Comparison of ENCODE assay signal across 8 cellular contexts in the genomic region with DNA sequence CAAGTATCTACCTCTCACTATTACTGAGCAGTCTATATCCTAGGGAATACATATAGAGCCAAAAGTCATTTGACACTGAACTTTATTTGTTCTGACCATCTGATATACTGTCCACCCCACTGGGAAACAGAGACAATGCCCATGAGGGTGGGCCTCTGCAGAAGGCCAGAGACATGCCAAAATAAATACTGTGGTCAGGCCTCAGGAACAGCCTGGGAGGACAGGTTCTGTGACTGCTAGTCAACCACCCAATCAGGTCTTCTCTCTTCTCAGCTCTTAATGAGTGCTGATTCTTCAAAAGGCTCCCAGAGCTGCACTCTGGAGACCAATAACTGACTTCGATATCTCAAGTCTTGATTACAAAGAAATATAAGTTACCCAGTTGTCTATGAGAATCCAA. TPM values are rescaled to one million over a fixed set of nuclear protein-coding genes. Genes with fewer than 3 reads are reported as not detected.
DNase-seq lines count a peak whose midpoint lies in the region; ATAC-seq and TF ChIP-seq lines count a peak whose summit lies in the region.

No MANE protein-coding gene starts in this region.

- H3K9me3 ChIP-seq in uterus, result no peaks in the 10 kb centered on the region

- peak overlapping the region; percentile 19 for H3K4me3 Mint-ChIP-seq in chondrocyte (ENCODE audit: unreplicated experiment)

- TF ChIP-seq CTCF in chondrocyte (IDR thresholded peaks at IDR 0.05), result no peak
- TF ChIP-seq CTCF in uterus (IDR thresholded peaks at IDR 0.05), result no peak

- H3K4me1 Mint-ChIP-seq in chondrocyte (ENCODE audit: low read depth), result peaks cover 51% of the 10 kb centered on the region

- DNase-seq in NCI-H1092 treated with DMSO at 0.1 percent for 48 hours (lab: John Stamatoyannopoulos, UW), result peak; percentile 46
- no peak for DNase-seq in NCI-H1092 (lab: John Stamatoyannopoulos, UW)
- no peak for DNase-seq in chondrocyte (ENCODE audit: low spot score)
- DNase-seq in mucosa of gallbladder (ENCODE audit: low spot score), result peak; percentile 31
- DNase-seq in uterus, result no peak
- DNase-seq in NK-92 treated with Interleukin-12 subunit alpha and Interleukin-12 subunit beta, amount 100 ng/mL, for 24 hours (lab: John Stamatoyannopoulos, UW), result no peak
- DNase-seq in foreskin melanocyte, result no peak

- intact Hi-C loops in uterus (cut with DNase I; ENCODE audit: low total_unique reads), result loop anchor here (10.0 kb wide), 1 partner anchor 124 kb away; no protein-coding TSS in a partner anchor

- H3K27me3 Mint-ChIP-seq in chondrocyte (ENCODE audit: low read depth), result no peaks in the 10 kb centered on the region

- no peak overlapping the region for H3K4me3 ChIP-seq in uterus

- no peak for ATAC-seq in HG03175 (IDR thresholded peaks at IDR 0.05; ENCODE audit: unreplicated experiment)

- peaks cover 5 to 8% of the 10 kb centered on the region in 2 donors for H3K4me1 ChIP-seq in uterus

- no peaks in the 10 kb centered on the region for H3K27me3 ChIP-seq in uterus

- H3K27ac ChIP-seq in uterus, result peak overlapping the region; percentile 95 to 96

- no peak for TF ChIP-seq POLR2A in uterus (IDR thresholded peaks at IDR 0.05)

- no peaks in the 10 kb centered on the region for H3K36me3 ChIP-seq in uterus

- no peaks in the 10 kb centered on the region for H3K9me3 Mint-ChIP-seq in chondrocyte (ENCODE audit: low read depth)

- H3K27ac Mint-ChIP-seq in chondrocyte (ENCODE audit: unreplicated experiment), result peak overlapping the region; percentile 96

- H3K36me3 Mint-ChIP-seq in chondrocyte (ENCODE audit: low read depth), result peaks cover 3% of the 10 kb centered on the region

RNA-seq across cellular contexts. Expression of a gene that starts 5.5 kb away (rescaled TPM):
- total RNA-seq in chondrocyte (not detected in 3 replicates), mucosa of gallbladder (2.7 TPM), uterus (1 to 10 TPM in 3 of 4 donors, under 1 TPM in 1; 0.77 to 8.8 (median 5.4) TPM)

RNA-seq across cellular contexts. Expression of a gene that starts 18.7 kb away (rescaled TPM):
- 23.5 to 39.9 TPM (median 25.7 TPM) in 3 replicates for total RNA-seq in chondrocyte
- total RNA-seq in mucosa of gallbladder, result 3.2 TPM
- total RNA-seq in uterus, result 10 to 100 TPM in 1 of 4 donors, 1 to 10 TPM in 3; 2.7 to 19.9 (median 4.0) TPM

RNA-seq across cellular contexts. Expression of a gene that starts 27.4 kb away (rescaled TPM):
- 28.3 to 29.9 TPM (median 28.5 TPM) in 3 replicates for total RNA-seq in chondrocyte
- 35.1 TPM for total RNA-seq in mucosa of gallbladder
- total RNA-seq in uterus, result 10 to 100 TPM; 26.1 to 46.3 (median 36.0) TPM

RNA-seq across cellular contexts. Expression of a gene that starts 32.3 kb away (rescaled TPM):
- total RNA-seq in chondrocyte, result 57.1 to 58.5 TPM (median 57.1 TPM) in 3 replicates
- total RNA-seq in mucosa of gallbladder, result 36.5 TPM
- 10 to 100 TPM; 10.2 to 88.6 (median 24.5) TPM for total RNA-seq in uterus

RNA-seq across cellular contexts. Expression of a gene that starts 36.1 kb away (rescaled TPM):
- total RNA-seq in chondrocyte (86.8 to 121 TPM (median 90.5 TPM) in 3 replicates), mucosa of gallbladder (99.8 TPM), uterus (100 to 1,000 TPM; 118 to 226 (median 146) TPM)

Comparison
In these comparisons a context has a peak if more than half of its experiments do, and no peak if none do; other contexts are left out.
1. DNase-seq: peak in NCI-H1092 treated with DMSO at 0.1 percent for 48 hours (single experiment) and mucosa of gallbladder (single experiment); none in NCI-H1092 (single experiment), chondrocyte (single experiment), uterus (0 of 2), NK-92 treated with Interleukin-12 subunit alpha and Interleukin-12 subunit beta, amount 100 ng/mL, for 24 hours (single experiment) and foreskin melanocyte (single experiment).